Comparison of ENCODE assay signal across 19 cellular contexts in the genomic region with DNA sequence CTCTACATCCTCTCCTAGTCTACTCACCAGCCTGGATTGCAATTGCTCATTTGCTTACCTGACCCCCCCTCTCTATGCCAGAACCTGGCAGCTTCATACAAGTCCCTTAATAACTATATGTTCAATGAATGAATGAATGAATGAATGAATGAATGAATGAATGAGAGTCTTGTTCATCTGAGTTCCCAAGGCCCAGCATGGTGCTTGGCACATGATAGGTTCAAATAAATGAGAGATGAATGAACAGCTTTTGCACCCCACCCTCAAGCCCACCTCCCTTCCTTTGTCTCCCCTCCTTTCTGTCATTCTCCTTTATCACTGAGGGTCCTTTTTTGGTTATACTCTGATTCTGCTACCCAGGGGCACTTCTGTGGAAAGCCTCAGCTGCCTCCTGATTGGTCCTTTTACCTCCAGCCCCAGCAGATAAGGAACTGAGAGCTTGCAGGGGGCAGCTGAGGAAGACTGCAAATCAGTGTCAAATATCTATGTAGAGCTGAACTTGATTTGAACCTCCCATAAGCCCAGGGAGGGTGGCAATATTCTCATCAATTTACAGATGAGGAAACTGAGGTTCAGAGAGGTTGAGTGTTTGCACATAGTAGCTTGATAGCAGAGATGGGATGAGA. TPM values are rescaled to one million over a fixed set of nuclear protein-coding genes. Genes with fewer than 3 reads are reported as not detected.
A peak's percentile ranks its signal among the peaks of the same experiment; 100 is the strongest.
DNase-seq lines count a peak whose midpoint lies in the region; ATAC-seq, FAIRE-seq and TF ChIP-seq lines count a peak whose summit lies in the region.
"Had no signal": no experiment of that assay in that cellular context is flagged by ENCODE, and none has a peak within 500 bp of the region (broad histone marks: within the 10 kb centered on the region; RNA-seq: fewer than 3 reads in every experiment).

No MANE protein-coding gene starts in this region.

- ATAC-seq in GM18868 (IDR thresholded peaks at IDR 0.05; ENCODE audit: unreplicated experiment) (peak; percentile 68), GM12878 (peak; percentile 71), GM18870 (IDR thresholded peaks at IDR 0.05; ENCODE audit: unreplicated experiment) (no peak)

- H3K9ac ChIP-seq in GM12878 (ENCODE audit: control insufficient read depth, insufficient read depth, low read length), result no peak overlapping the region

- intact Hi-C loops in GM12878 (cut with micrococcal nuclease; ENCODE audit: unreplicated experiment), result no loop called here

- BruUV-seq in GM12878 (replicated peaks; lab: Mats Ljungman, UMichigan), result no TSS peak

- no peaks in the 10 kb centered on the region for H3K9me3 Mint-ChIP-seq in osteocyte (ENCODE audit: unreplicated experiment)

- RAD21 ChIA-PET in GM12878 (lab: Charles Lee; ENCODE audit: unreplicated experiment), result no interaction called here

- in situ Hi-C loops in GM12878 (cut with MboI), result no loop called here

- no peak overlapping the region for H3K27ac ChIP-seq in GM12878 (ENCODE audit: control insufficient read depth, insufficient read depth)
- H3K27ac ChIP-seq: SJCRH30 had no signal

- SMC1A ChIA-PET in GM12878 (lab: Charles Lee; ENCODE audit: uncharacterized antibody, unreplicated experiment), result interaction anchor here (1.1 kb wide), 1 partner anchor 187 kb away, joined by 3 read pairs; no protein-coding TSS in a partner anchor

- no peak overlapping the region for H3K4me2 ChIP-seq in GM12878 (ENCODE audit: control insufficient read depth, insufficient read depth)

- DNase-seq in GM12865 (ENCODE audit: low read depth) (peak; percentile 21), GM12878 (ENCODE audit: low read depth, low spot score) (no peak), osteocyte (ENCODE audit: extremely low spot score, unreplicated experiment) (peak; percentile 36), inferior parietal cortex (ENCODE audit: extremely low spot score) (no peak), RKO (ENCODE audit: low spot score) (no peak)
- DNase-seq: ACHN, C1 segment of cervical spinal cord, DMS79 treated with DMSO at 0.1 percent for 48 hours, KBM-7, NCI-H1417, NCI-H187, NCI-H2227 treated with DMSO at 0.1 percent for 48 hours, NCI-H510A treated with DMSO at 0.1 percent for 48 hours, NCI-H774, RPMI8226, SJCRH30 had no signal

- TF ChIP-seq EP300 in GM12878 (IDR thresholded peaks at IDR 0.05; ENCODE audit: borderline replicate concordance in 1 of 2, control insufficient read depth in 1 of 2, low read depth in 2 of 2, low read length in 2 of 2), result no peak

- TF ChIP-seq CTCF in GM12865 (IDR thresholded peaks at IDR 0.05; ENCODE audit: insufficient read depth, low read depth, low read length, missing control alignments) (no peak), GM12878 (IDR thresholded peaks at IDR 0.05 in 2 of 3, conservative IDR thresholded peaks at IDR 0.05 in 1 of 3; ENCODE audit: control insufficient read depth in 2 of 3, extremely low read depth in 1 of 3, insufficient read depth in 1 of 3, low read depth in 3 of 3, low read length in 3 of 3) (no peak), osteocyte (IDR thresholded peaks at IDR 0.05) (no peak)

- H3K4me1 ChIP-seq in GM12878 (ENCODE audit: control insufficient read depth, insufficient read depth, low read length), result peaks cover 4% of the 10 kb centered on the region
- H3K4me1 ChIP-seq: SJCRH30 had no signal

- H3K27ac Mint-ChIP-seq in osteocyte (ENCODE audit: unreplicated experiment), result no peak overlapping the region

- H3K4me3 ChIP-seq in GM12865 (ENCODE audit: low read depth, low read length) (no peak overlapping the region), GM12878 (no peak overlapping the region)
- H3K4me3 ChIP-seq: SJCRH30 had no signal

- H3K4me1 Mint-ChIP-seq in osteocyte (ENCODE audit: unreplicated experiment), result peaks cover 4% of the 10 kb centered on the region

- H3K9me3 ChIP-seq in GM12878 (replicated peaks; ENCODE audit: control insufficient read depth, insufficient read depth, low read length), result no peaks in the 10 kb centered on the region
- H3K9me3 ChIP-seq: SJCRH30 had no signal

- H3K4me3 Mint-ChIP-seq in osteocyte (ENCODE audit: unreplicated experiment), result no peak overlapping the region

- no peaks in the 10 kb centered on the region for H3K36me3 ChIP-seq in GM12878 (ENCODE audit: control insufficient read depth in 2 of 2, insufficient read depth in 2 of 2, low read length in 1 of 2)
- H3K36me3 ChIP-seq: SJCRH30 had no signal

- FAIRE-seq in GM12878 (lab: Jason Lieb, UNC), result no peak
- FAIRE-seq: H1 had no signal

- H3K27me3 ChIP-seq in GM12878 (replicated peaks in 1 of 2; ENCODE audit: control insufficient read depth in 2 of 2, insufficient read depth in 2 of 2, low read length in 1 of 2), result no peaks in the 10 kb centered on the region; a peak in 1 of 4 replicates
- H3K27me3 ChIP-seq: SJCRH30 had no signal

- H3K27me3 Mint-ChIP-seq in osteocyte (ENCODE audit: unreplicated experiment), result peaks cover 47% of the 10 kb centered on the region

- CTCF ChIA-PET in GM12878 (lab: Yijun Ruan, JAX), result interaction anchor here (0.6 to 2.1 kb wide), 6 partner anchors 13 to 212 kb away, joined by 3 to 8 read pairs (median 4); no protein-coding TSS in a partner anchor

- TF ChIP-seq POLR2A in GM12878 (IDR thresholded peaks at IDR 0.05; ENCODE audit: low read depth, low read length), result no peak

- no peak for TF ChIP-seq RAD21 in GM12878 (IDR thresholded peaks at IDR 0.05; ENCODE audit: insufficient read depth, low read depth, low read length)

- H4K20me1 ChIP-seq in GM12878 (ENCODE audit: control insufficient read depth, insufficient read depth), result no peaks in the 10 kb centered on the region

- POLR2A ChIA-PET in GM12878 (lab: Charles Lee), result interaction anchor here (0.6 kb wide), 1 partner anchor 11 kb away, joined by 4 read pairs; no protein-coding TSS in a partner anchor

- H3K79me2 ChIP-seq in GM12878 (ENCODE audit: control insufficient read depth, insufficient read depth, low read length), result no peaks in the 10 kb centered on the region

- H3K36me3 Mint-ChIP-seq in osteocyte (ENCODE audit: unreplicated experiment), result no peaks in the 10 kb centered on the region

- no peak overlapping the region for H2AFZ ChIP-seq in GM12878 (ENCODE audit: control insufficient read depth, low read depth, low read length)

TF ChIP-seq in GM12878, 131 proteins besides CTCF, POLR2A, EP300 and RAD21:
- no peak for TF ChIP-seq PML (IDR thresholded peaks at IDR 0.05; ENCODE audit: low read length)
- peak; percentile 94 for TF ChIP-seq ZNF24 (IDR thresholded peaks at IDR 0.05)
- peak; percentile 71; the same call in 1 of the 2 replicates for TF ChIP-seq SPI1 (IDR thresholded peaks at IDR 0.05; ENCODE audit: borderline replicate concordance, insufficient read depth, low read depth, low read length)
TF ChIP-seq in GM12878: peak in this region for 2.

RNA-seq across cellular contexts. Expression of a gene that starts 54.1 kb away (rescaled TPM):
- total RNA-seq in GM12878 (2013; cell fraction: nucleolus; rRNA removed), result not detected in 2 replicates
- total RNA-seq in GM12878 (2014; rRNA removed), result not detected in 2 replicates
- not detected in 2 replicates for total RNA-seq in GM12878 (2014; rRNA removed; fragmentation: Illumina TruSeq; extraction: Trizol)
- total RNA-seq in GM12878 (2021), result not detected in 2 replicates
- polyA plus RNA-seq in GM12878 (2011; ENCODE audit: low read depth), result not detected
- 0.10 TPM in 1 of 2 replicates, not detected in the other for polyA plus RNA-seq in GM12878 (2011; rRNA removed)
- 0.03 and 0.05 TPM in 2 replicates for polyA plus RNA-seq in GM12878 (2011; cell fraction: cytosol; rRNA removed)
- not detected in 2 replicates for polyA plus RNA-seq in GM12878 (2011; cell fraction: nucleus; rRNA removed)
- polyA plus RNA-seq in GM12878 (2012), result 0.08 TPM in 1 of 2 replicates, not detected in the other
- not detected in 2 replicates for polyA plus RNA-seq in GM12878 (2014; fragmentation: Illumina TruSeq; extraction: Trizol)
- polyA plus RNA-seq in GM12878 (2014; fragmentation: Nextera tagmentation; extraction: Ambion mirVana), result not detected
- polyA plus RNA-seq in GM12878 (2014; rRNA removed), result not detected in 2 replicates
- not detected for polyA plus RNA-seq in GM12878 (2016; fragmentation: Nextera tagmentation; extraction: Ambion mirVana)
- not detected in 2 replicates for polyA minus RNA-seq in GM12878 (2011; rRNA and poly(A)+ RNA removed)
- polyA minus RNA-seq in GM12878 (2011; cell fraction: cytosol; rRNA and poly(A)+ RNA removed), result not detected in 2 replicates
- polyA minus RNA-seq in GM12878 (2011; cell fraction: nucleus; rRNA and poly(A)+ RNA removed), result 0.29 TPM in 1 of 2 replicates, not detected in the other
- total RNA-seq in osteocyte, result not detected in 2 replicates

Comparison
In these comparisons a context has a peak if more than half of its experiments do, and no peak if none do; other contexts are left out.
1. DNase-seq: peak in GM12865 (single experiment) and osteocyte (single experiment); none in GM12878 (single experiment), inferior parietal cortex (single experiment) and RKO (single experiment).